Comparison of ENCODE assay signal across 24 cellular contexts in the genomic region with DNA sequence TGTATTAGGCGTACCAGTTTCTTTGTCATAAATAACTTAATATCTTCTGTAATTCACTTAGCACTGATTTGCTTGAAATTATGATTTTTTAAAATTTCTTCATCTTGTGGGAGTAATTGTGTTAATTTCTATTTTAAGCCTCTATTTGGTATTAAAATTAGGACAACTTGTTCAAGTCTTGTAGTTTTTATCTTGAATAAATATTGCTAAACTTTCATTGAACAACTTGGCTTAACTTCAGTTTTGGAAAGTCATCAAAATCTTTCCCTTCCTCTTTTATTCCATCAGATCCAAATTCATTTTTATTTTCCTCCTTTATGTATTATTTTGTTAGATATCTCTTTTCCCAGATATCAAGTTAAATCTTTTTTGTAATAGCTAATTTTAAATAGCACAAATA. TPM values are rescaled to one million over a fixed set of nuclear protein-coding genes. Genes with fewer than 3 reads are reported as not detected.
"Had no signal": no experiment of that assay in that cellular context is flagged by ENCODE, and none has a peak within 500 bp of the region (broad histone marks: within the 10 kb centered on the region; RNA-seq: fewer than 3 reads in every experiment).

No MANE protein-coding gene starts in this region.

- H3K36me3 ChIP-seq: esophagus muscularis mucosa, heart left ventricle, sigmoid colon, stomach, thyroid gland, upper lobe of right lung, vagina had no signal

- H3K4me1 Mint-ChIP-seq: naive B cell, nephron progenitor cell had no signal

- H3K4me3 Mint-ChIP-seq: naive B cell, nephron progenitor cell had no signal

- H3K27ac Mint-ChIP-seq: naive B cell, nephron progenitor cell had no signal

- H3K27me3 ChIP-seq: esophagus muscularis mucosa, foreskin keratinocyte, heart left ventricle, sigmoid colon, stomach, thyroid gland, upper lobe of right lung, vagina had no signal

- H3K9me3 ChIP-seq: esophagus muscularis mucosa, psoas muscle, sigmoid colon, stomach, thyroid gland, upper lobe of right lung, vagina had no signal

- H3K27ac ChIP-seq: epithelial cell of prostate, esophagus muscularis mucosa, foreskin keratinocyte, psoas muscle, sigmoid colon, skin epidermis, stomach, upper lobe of right lung, vagina had no signal

- H3K4me1 ChIP-seq: psoas muscle, sigmoid colon, thyroid gland, upper lobe of right lung, vagina had no signal

- H3K4me3 ChIP-seq: esophagus muscularis mucosa, heart left ventricle, psoas muscle, sigmoid colon, skin epidermis, stomach, thyroid gland, upper lobe of right lung, vagina had no signal

- ATAC-seq: foreskin keratinocyte, heart left ventricle, left ventricle myocardium superior, psoas muscle, upper lobe of right lung had no signal

- DNase-seq: effector memory CD4-positive, alpha-beta T cell; foreskin keratinocyte; heart left ventricle; hypothalamus; islet precursor cell; left ventricle myocardium superior; mesendoderm; naive B cell; nephron progenitor cell; psoas muscle; retina; sigmoid colon; stimulated activated CD4-positive, alpha-beta T cell treated with anti-CD3 and anti-CD28 coated beads, Interleukin-12 subunit alpha, Interleukin-12 subunit beta, amount 100 ng/mL, for 4 hours; stimulated activated naive CD4-positive, alpha-beta T cell; stomach; substantia nigra; thyroid gland; upper lobe of right lung had no signal

RNA-seq across cellular contexts. Expression of a gene that starts 31.5 kb away (rescaled TPM):
- total RNA-seq: foreskin keratinocyte, heart left ventricle, left ventricle myocardium superior, lung microvascular endothelial cell, omental fat pad, psoas muscle, sigmoid colon, stomach, upper lobe of right lung, vagina had no signal
- polyA plus RNA-seq: foreskin keratinocyte, heart left ventricle, psoas muscle, sigmoid colon, stomach had no signal
